In the genomic region with DNA sequence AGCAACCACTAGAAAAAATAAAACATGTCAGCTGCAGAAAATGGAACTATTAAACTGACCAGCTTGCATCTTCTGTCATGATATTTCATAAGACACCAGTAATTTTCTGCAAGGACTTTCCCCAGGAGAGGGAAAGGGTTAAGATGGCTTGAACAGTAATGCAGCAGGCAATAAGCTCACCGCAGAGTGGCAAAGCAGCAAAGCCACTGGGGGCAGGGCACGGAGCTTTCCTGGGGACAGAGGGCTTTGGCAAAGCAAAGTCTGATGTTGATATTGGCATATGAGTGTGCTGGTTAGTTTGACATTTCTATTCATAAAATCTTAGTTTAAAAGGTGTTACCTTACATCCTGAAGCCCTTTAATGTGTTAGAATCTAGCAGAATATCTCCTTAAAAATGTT, we compare ENCODE assay signal across 1 cellular context.
TF ChIP-seq lines count a peak whose summit lies in the region.

No MANE protein-coding gene starts in this region.

TF ChIP-seq in A549, 52 proteins besides CTCF, POLR2A, EP300 and RAD21 (continued from another document):
- TF ChIP-seq CHD2 (IDR thresholded peaks at IDR 0.05; ENCODE audit: low read length, partially characterized antibody): no peak
- TF ChIP-seq JUN (IDR thresholded peaks at IDR 0.05): no peak
TF ChIP-seq in A549: peak in this region for 0.
